16 cellular contexts compared by ENCODE assay signal in the genomic region with DNA sequence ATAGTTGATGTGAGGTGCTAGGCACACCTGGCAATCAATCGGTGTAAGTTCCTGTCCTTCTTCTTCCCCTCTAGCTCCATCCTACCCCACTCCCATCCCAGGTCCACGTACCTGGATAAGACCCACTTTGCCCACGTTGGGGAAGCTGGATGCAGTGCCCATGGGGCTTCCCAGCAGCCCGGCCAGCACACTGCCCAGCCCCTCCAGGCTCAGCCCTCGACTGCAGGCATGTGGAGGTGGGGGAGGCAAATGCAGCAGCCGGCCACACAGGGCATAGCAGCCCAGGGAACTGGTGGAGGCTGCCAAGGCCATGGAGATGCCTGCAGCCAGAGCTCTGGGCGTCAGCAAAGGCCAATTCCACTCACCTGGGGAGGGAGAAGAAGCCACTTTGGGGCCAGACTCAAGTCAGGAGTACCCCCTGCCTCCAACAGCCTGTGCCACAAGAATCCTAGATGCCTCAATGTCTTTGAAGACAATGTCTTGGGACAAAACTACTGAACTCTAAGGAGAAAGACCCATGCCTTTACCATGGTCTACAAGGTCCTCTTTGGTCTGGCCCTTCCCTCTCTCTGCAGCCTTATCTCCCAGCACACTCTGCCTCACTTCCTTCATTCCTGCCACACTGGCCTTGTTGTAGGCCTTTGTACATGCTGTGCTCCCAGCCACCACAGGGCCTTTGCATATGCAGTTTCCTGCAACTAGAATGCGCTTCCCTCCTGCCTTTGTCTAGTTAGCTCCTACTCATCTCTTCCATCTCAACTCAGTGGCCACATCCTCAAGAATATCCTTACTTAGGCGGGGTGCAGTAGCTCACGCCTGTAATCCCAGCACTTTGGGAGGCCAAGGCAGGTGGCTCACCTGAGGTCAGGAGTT. TPM values are rescaled to one million over a fixed set of nuclear protein-coding genes. Genes with fewer than 3 reads are reported as not detected.
DNase-seq lines count a peak whose midpoint lies in the region; ATAC-seq, FAIRE-seq and TF ChIP-seq lines count a peak whose summit lies in the region.
"Had no signal": no experiment of that assay in that cellular context is flagged by ENCODE, and none has a peak within 500 bp of the region (broad histone marks: within the 10 kb centered on the region; RNA-seq: fewer than 3 reads in every experiment).

No MANE protein-coding gene starts in this region.

- H3K36me3 ChIP-seq in H7 (replicated peaks; ENCODE audit: control insufficient read depth, insufficient read depth, low read length) = no peaks in the 10 kb centered on the region
- no peaks in the 10 kb centered on the region for H3K36me3 ChIP-seq in IMR-90 (ENCODE audit: control insufficient read depth, insufficient read depth, low read length)
- H3K36me3 ChIP-seq in K562 (ENCODE audit: control insufficient read depth, insufficient read depth, low read length) = no peaks in the 10 kb centered on the region
- no peaks in the 10 kb centered on the region for H3K36me3 ChIP-seq in pancreas
- H3K36me3 ChIP-seq: BE2C had no signal

- H3K14ac ChIP-seq in IMR-90 (replicated peaks; ENCODE audit: low read depth, low read length) = no peak overlapping the region

- H3K4me3 Mint-ChIP-seq in neural crest cell = peak overlapping the region; percentile 20
- H3K4me3 Mint-ChIP-seq: CD4-positive, alpha-beta memory T cell had no signal

- no peak overlapping the region for H4K8ac ChIP-seq in IMR-90 (ENCODE audit: low read depth in 2 of 2, low read length in 2 of 2)

- H4K20me1 ChIP-seq in IMR-90 (ENCODE audit: insufficient read depth, low read length) (no peaks in the 10 kb centered on the region; the same call in 1 of the 2 replicates), K562 (replicated peaks; ENCODE audit: control insufficient read depth, insufficient read depth, low read length) (no peaks in the 10 kb centered on the region)

- H3K79me1 ChIP-seq in IMR-90 (ENCODE audit: low read depth in 1 of 2, low read length in 2 of 2) = peaks cover 0 to 7% of the 10 kb centered on the region in 2 experiments; a peak in 1 of 4 replicates

- TF ChIP-seq CTCF in IMR-90 (conservative IDR thresholded peaks at IDR 0.05; ENCODE audit: low read depth, low read length) = no peak
- TF ChIP-seq CTCF in K562 (IDR thresholded peaks at IDR 0.05 in 2 of 3, conservative IDR thresholded peaks at IDR 0.05 in 1 of 3; ENCODE audit: insufficient read depth in 2 of 3, low read depth in 1 of 3, low read length in 3 of 3) = no peak
- no peak for TF ChIP-seq CTCF in neural crest cell (conservative IDR thresholded peaks at IDR 0.05)
- TF ChIP-seq CTCF in pancreas (IDR thresholded peaks at IDR 0.05) = no peak

- no peak for TF ChIP-seq EP300 in K562 (IDR thresholded peaks at IDR 0.05; ENCODE audit: low read length)

- H2BK20ac ChIP-seq in IMR-90 (ENCODE audit: low read depth, low read length) = no peak overlapping the region

- in situ Hi-C loops in IMR-90 (cut with MboI; ENCODE audit: low sequenced_read_pairs) = no loop called here
- in situ Hi-C loops in K562 (cut with MboI) = no loop called here

- H3K56ac ChIP-seq in IMR-90 (ENCODE audit: extremely low read depth, insufficient read depth, low read length) = no peak overlapping the region

- H4K91ac ChIP-seq in IMR-90 (ENCODE audit: insufficient read depth, low read depth, low read length) = no peak overlapping the region

- no peak overlapping the region for H3K4me3 ChIP-seq in H7 (ENCODE audit: insufficient read depth, low read depth, low read length)
- H3K4me3 ChIP-seq in IMR-90 (ENCODE audit: insufficient read depth, low read depth, low read length) = no peak overlapping the region
- no peak overlapping the region for H3K4me3 ChIP-seq in K562
- H3K4me3 ChIP-seq in pancreas = no peak overlapping the region
- H3K4me3 ChIP-seq: A549 had no signal

- no peak overlapping the region for H2BK120ac ChIP-seq in IMR-90 (ENCODE audit: low read depth, low read length)

- H3K9me1 ChIP-seq in IMR-90 (ENCODE audit: insufficient read depth, low read length) (no peaks in the 10 kb centered on the region; the same call in 1 of the 2 replicates), K562 (ENCODE audit: control insufficient read depth, insufficient read depth, low read length) (no peaks in the 10 kb centered on the region)

- H4K5ac ChIP-seq in IMR-90 (ENCODE audit: low read depth, low read length) = no peak overlapping the region

- H3K27ac Mint-ChIP-seq in neural crest cell (ENCODE audit: unreplicated experiment) = no peak overlapping the region

- BruUV-seq in IMR-90 (replicated peaks; lab: Mats Ljungman, UMichigan) = no TSS peak
- BruUV-seq in K562 (replicated peaks; lab: Mats Ljungman, UMichigan) = no TSS peak

- dilution Hi-C loops in IMR-90 (cut with HindIII; ENCODE audit: low sequenced_read_pairs, unreplicated experiment) = no loop called here

- no peak overlapping the region for H2AFZ ChIP-seq in IMR-90 (replicated peaks; ENCODE audit: low read length, poor library complexity)
- H2AFZ ChIP-seq in K562 (ENCODE audit: low read depth, low read length) = no peak overlapping the region

- H3K23ac ChIP-seq in IMR-90 (ENCODE audit: low read depth, low read length) = no peak overlapping the region

- H3K4ac ChIP-seq in IMR-90 (ENCODE audit: low read depth, low read length) = no peak overlapping the region

- H3K4me2 ChIP-seq in IMR-90 (ENCODE audit: low read depth, low read length) = no peak overlapping the region
- H3K4me2 ChIP-seq in K562 (ENCODE audit: insufficient read depth, low read length) = no peak overlapping the region
- H3K4me2 ChIP-seq: A549 had no signal

- peaks cover 10% of the 10 kb centered on the region for H3K4me1 Mint-ChIP-seq in neural crest cell

- peak overlapping the region; percentile 32 for H2AK9ac ChIP-seq in IMR-90 (replicated peaks; ENCODE audit: low read depth, low read length, poor library complexity)

- TF ChIP-seq POLR2A in IMR-90 (IDR thresholded peaks at IDR 0.05; ENCODE audit: low read depth, low read length) (no peak), K562 (conservative IDR thresholded peaks at IDR 0.05) (no peak)

- H3K27ac ChIP-seq in IMR-90 (ENCODE audit: insufficient read depth, low read length) = no peak overlapping the region
- H3K27ac ChIP-seq in K562 (ENCODE audit: extremely low read depth, low read depth, low read length) = no peak overlapping the region
- H3K27ac ChIP-seq in pancreas = no peak overlapping the region
- H3K27ac ChIP-seq: A549, C4-2B had no signal

- H3K9me3 ChIP-seq in IMR-90 (ENCODE audit: control insufficient read depth, insufficient read depth, low read length) = no peaks in the 10 kb centered on the region
- H3K9me3 ChIP-seq in K562 (replicated peaks; ENCODE audit: control insufficient read depth, insufficient read depth, low read depth, low read length) = no peaks in the 10 kb centered on the region
- H3K9me3 ChIP-seq in pancreas = no peaks in the 10 kb centered on the region
- H3K9me3 ChIP-seq: A549, BE2C had no signal

- no peaks in the 10 kb centered on the region for H3K9me3 Mint-ChIP-seq in neural crest cell

- H2BK15ac ChIP-seq in IMR-90 (ENCODE audit: low read depth, low read length) = no peak overlapping the region

- FAIRE-seq in K562 (lab: Jason Lieb, UNC) (no peak), pancreas (lab: Jason Lieb, UNC) (no peak)
- FAIRE-seq: A549, G401.6, GM12891 had no signal

- H3K36me3 Mint-ChIP-seq in neural crest cell (ENCODE audit: low read depth) = no peaks in the 10 kb centered on the region

- H3K79me2 ChIP-seq in K562 (ENCODE audit: control insufficient read depth, insufficient read depth, low read length) = no peaks in the 10 kb centered on the region

- no peak overlapping the region for H3K9ac ChIP-seq in IMR-90 (ENCODE audit: low read depth, low read length)
- no peak overlapping the region for H3K9ac ChIP-seq in K562 (ENCODE audit: insufficient read depth in 1 of 2, low read depth in 2 of 2, low read length in 2 of 2)

- CTCF ChIA-PET in IMR-90 (lab: Yijun Ruan, JAX) = no interaction called here
- CTCF ChIA-PET in K562 (lab: Yijun Ruan, JAX; ENCODE audit: low intra/inter-chr PET ratio) = no interaction called here

- ATAC-seq in IMR-90 (ENCODE audit: low read depth) (no peak), K562 (no peak), GM21381 (IDR thresholded peaks at IDR 0.05; ENCODE audit: unreplicated experiment) (no peak), pancreas (no peak)
- ATAC-seq: A549, HCT116 had no signal

- no peaks in the 10 kb centered on the region for H3K27me3 Mint-ChIP-seq in neural crest cell (ENCODE audit: low read depth)
- H3K27me3 Mint-ChIP-seq: CD4-positive, alpha-beta memory T cell had no signal

- intact Hi-C loops in IMR-90 (cut with micrococcal nuclease) (no loop called here), K562 (cut with micrococcal nuclease) (no loop called here), pancreas (cut with DNase I) (loop anchor here in 1 of 3 donors (10.0 kb wide), 1 partner anchor 140 kb away; a partner anchor contains a TSS)

- DNase-seq in H7 (peak; percentile 25), IMR-90 (no peak), K562 (ENCODE audit: extremely low read depth in 1 of 4, low spot score in 3 of 4) (no peak), neural crest cell (ENCODE audit: low read depth, low spot score) (no peak), pancreas (no peak), RKO (ENCODE audit: low spot score) (no peak)
- DNase-seq: BE2C; CD4-positive, alpha-beta memory T cell; DMS79 treated with DMSO at 0.1 percent for 48 hours; EL had no signal

- no peak overlapping the region for H2AK5ac ChIP-seq in IMR-90 (ENCODE audit: low read depth, low read length)

- no peak overlapping the region for H3K18ac ChIP-seq in IMR-90 (ENCODE audit: low read depth, low read length)

- WGBS in IMR-90 (ENCODE audit: extremely low coverage in 2 of 2, insufficient read length in 1 of 2), 2 experiments = no CpG with 5 or more reads among the region's 10 CpGs
- 40% methylated on average over 7 of the region's 10 CpGs for WGBS in K562 (ENCODE audit: insufficient coverage, low coverage, missing lambda C conversion rate)
- WGBS in pancreas, 2 donors = 77 to 85% methylated on average over 10 of the region's 10 CpGs

- POLR2A ChIA-PET in IMR-90 (lab: Charles Lee; ENCODE audit: unreplicated experiment) = no interaction called here
- POLR2A ChIA-PET in K562 (lab: Yijun Ruan, JAX) = interaction anchor here (1.3 kb wide), 1 partner anchor 12 kb away, joined by 3 read pairs; no protein-coding TSS in a partner anchor

- no peak overlapping the region for H2BK5ac ChIP-seq in IMR-90 (ENCODE audit: low read depth, low read length, poor library complexity, severe bottlenecking)

- peaks cover 1% of the 10 kb centered on the region; the same call in 1 of the 2 replicates for H3K27me3 ChIP-seq in H7 (ENCODE audit: control insufficient read depth, insufficient read depth, low read length)
- no peaks in the 10 kb centered on the region for H3K27me3 ChIP-seq in IMR-90 (ENCODE audit: control insufficient read depth, insufficient read depth, low read length)
- H3K27me3 ChIP-seq in K562 (ENCODE audit: control insufficient read depth in 2 of 2, insufficient read depth in 2 of 2, low read length in 2 of 2) = no peaks in the 10 kb centered on the region
- no peaks in the 10 kb centered on the region for H3K27me3 ChIP-seq in pancreas
- H3K27me3 ChIP-seq: BE2C had no signal

- H3K4me1 ChIP-seq in IMR-90 (ENCODE audit: control insufficient read depth, insufficient read depth, low read length) (no peaks in the 10 kb centered on the region), K562 (replicated peaks in 1 of 2; ENCODE audit: control insufficient read depth in 2 of 2, insufficient read depth in 2 of 2, low read length in 2 of 2) (peaks cover 6 to 8% of the 10 kb centered on the region in 2 experiments; a peak in 4 of 5 replicates), pancreas (no peaks in the 10 kb centered on the region)
- H3K4me1 ChIP-seq: BE2C had no signal

- no peak for TF ChIP-seq RAD21 in IMR-90 (IDR thresholded peaks at IDR 0.05; ENCODE audit: low read length)
- TF ChIP-seq RAD21 in K562 (CRISPR knock-in tag; conservative IDR thresholded peaks at IDR 0.05 in 1 of 2, IDR thresholded peaks at IDR 0.05 in 1 of 2) = no peak

RNA-seq across cellular contexts. Expression of a gene that starts 4.5 kb away (rescaled TPM):
- total RNA-seq in H7 (2014; rRNA removed; shearing (Covaris generic)) = not detected in 2 replicates
- total RNA-seq in IMR-90 (2012; rRNA removed) = under 0.01 and 0.18 TPM in 2 replicates
- 0.43 and 0.65 TPM in 2 replicates for polyA plus RNA-seq in IMR-90 (2012; rRNA removed)
- 0.04 and 0.13 TPM in 2 replicates for polyA plus RNA-seq in IMR-90 (2012; cell fraction: cytosol; rRNA removed)
- polyA plus RNA-seq in IMR-90 (2012; cell fraction: nucleus; rRNA removed; ENCODE audit: low replicate concordance) = 6.7 and 8.4 TPM in 2 replicates
- total RNA-seq in K562 (2011; cell fraction: chromatin; rRNA removed; ENCODE audit: low replicate concordance) = 2.7 and 4.7 TPM in 2 replicates
- 2.0 and 3.6 TPM in 2 replicates for total RNA-seq in K562 (2011; cell fraction: nucleolus; rRNA removed)
- 3.9 and 5.8 TPM in 2 replicates for total RNA-seq in K562 (2011; cell fraction: nucleoplasm; rRNA removed)
- total RNA-seq in K562 (2014; rRNA removed) = 0.27 TPM in 1 of 2 replicates, not detected in the other
- total RNA-seq in K562 (2014; rRNA removed; fragmentation: Illumina TruSeq; extraction: Trizol) = 0.06 and 0.11 TPM in 2 replicates
- 0.19 and 0.22 TPM in 2 replicates for total RNA-seq in K562 (2015; rRNA removed; fragmentation: Illumina TruSeq; extraction: Trizol)
- 0.60 and 0.64 TPM in 2 replicates for total RNA-seq in K562 (2021)
- 0.25 and 0.65 TPM in 2 replicates for polyA plus RNA-seq in K562 (2011; rRNA removed)
- polyA plus RNA-seq in K562 (2011; cell fraction: cytosol; rRNA removed) = 0.09 and 0.22 TPM in 2 replicates
- 2.5 and 3.6 TPM in 2 replicates for polyA plus RNA-seq in K562 (2011; cell fraction: nucleus; rRNA removed)
- polyA plus RNA-seq in K562 (2012) = 0.36 and 0.96 TPM in 2 replicates
- 0.14 and 0.16 TPM in 2 replicates for polyA plus RNA-seq in K562 (2014; fragmentation: Illumina TruSeq; extraction: Trizol)
- polyA plus RNA-seq in K562 (2014; fragmentation: Nextera tagmentation; extraction: Ambion mirVana) = under 1 TPM; 0.06 to 0.07 TPM
- polyA plus RNA-seq in K562 (2014; rRNA removed) = 0.07 TPM in 1 of 2 replicates, not detected in the other
- polyA minus RNA-seq in K562 (2011; rRNA and poly(A)+ RNA removed) = 0.21 and 0.33 TPM in 2 replicates
- not detected in 2 replicates for polyA minus RNA-seq in K562 (2011; cell fraction: cytosol; rRNA and poly(A)+ RNA removed)
- 0.54 and 0.56 TPM in 2 replicates for polyA minus RNA-seq in K562 (2011; cell fraction: nucleus; rRNA and poly(A)+ RNA removed)
- 0.34 and 1.5 TPM in 2 replicates for total RNA-seq in neural crest cell
- 1 to 10 TPM in 1 of 6 donors, under 1 TPM in 5; 0.16 to 2.4 (median 0.68) TPM for total RNA-seq in pancreas
- polyA plus RNA-seq in pancreas = 1 to 10 TPM; 1.8 to 3.0 TPM
- polyA plus RNA-seq: CD4-positive, alpha-beta memory T cell had no signal

RNA-seq across cellular contexts. Expression of a gene that starts 4.7 kb away (rescaled TPM):
- 22.0 and 22.7 TPM in 2 replicates for total RNA-seq in H7 (2014; rRNA removed; shearing (Covaris generic))
- total RNA-seq in IMR-90 (2012; rRNA removed) (15.3 and 23.1 TPM in 2 replicates), K562 (2014; rRNA removed) (9.0 and 13.8 TPM in 2 replicates), K562 (2014; rRNA removed; fragmentation: Illumina TruSeq; extraction: Trizol) (13.6 and 13.9 TPM in 2 replicates), K562 (2015; rRNA removed; fragmentation: Illumina TruSeq; extraction: Trizol) (10.6 and 10.7 TPM in 2 replicates), K562 (2021) (9.7 and 12.2 TPM in 2 replicates), neural crest cell (23.5 and 26.8 TPM in 2 replicates), pancreas (1 to 10 TPM; 3.9 to 8.7 (median 7.4) TPM)
- polyA plus RNA-seq in IMR-90 (2012; rRNA removed) (11.9 and 12.5 TPM in 2 replicates), K562 (2011; rRNA removed) (18.9 and 19.8 TPM in 2 replicates), K562 (2014; fragmentation: Illumina TruSeq; extraction: Trizol) (15.6 and 15.8 TPM in 2 replicates), K562 (2014; fragmentation: Nextera tagmentation; extraction: Ambion mirVana) (10 to 100 TPM; 16.5 to 23.7 TPM), K562 (2014; rRNA removed) (9.3 and 11.6 TPM in 2 replicates), pancreas (1 to 10 TPM; 4.1 to 4.2 TPM)
- polyA plus RNA-seq in IMR-90 (2012; cell fraction: cytosol; rRNA removed) = 6.0 and 11.9 TPM in 2 replicates
- 2.5 and 9.5 TPM in 2 replicates for polyA plus RNA-seq in IMR-90 (2012; cell fraction: nucleus; rRNA removed; ENCODE audit: low replicate concordance)
- total RNA-seq in K562 (2011; cell fraction: chromatin; rRNA removed; ENCODE audit: low replicate concordance) = 14.9 and 15.2 TPM in 2 replicates
- 8.8 and 9.3 TPM in 2 replicates for total RNA-seq in K562 (2011; cell fraction: nucleolus; rRNA removed)
- 14.0 and 18.3 TPM in 2 replicates for total RNA-seq in K562 (2011; cell fraction: nucleoplasm; rRNA removed)
- 16.7 and 18.2 TPM in 2 replicates for polyA plus RNA-seq in K562 (2011; cell fraction: cytosol; rRNA removed)
- 6.4 and 6.7 TPM in 2 replicates for polyA plus RNA-seq in K562 (2011; cell fraction: nucleus; rRNA removed)
- 10.7 and 11.7 TPM in 2 replicates for polyA plus RNA-seq in K562 (2012)
- 26.7 and 35.3 TPM in 2 replicates for polyA minus RNA-seq in K562 (2011; rRNA and poly(A)+ RNA removed)
- polyA minus RNA-seq in K562 (2011; cell fraction: cytosol; rRNA and poly(A)+ RNA removed) = 11.5 and 18.6 TPM in 2 replicates
- polyA minus RNA-seq in K562 (2011; cell fraction: nucleus; rRNA and poly(A)+ RNA removed) = 6.9 and 10.7 TPM in 2 replicates

RNA-seq across cellular contexts. Expression of a gene that starts 11.4 kb away (rescaled TPM):
- 27.7 and 33.2 TPM in 2 replicates for total RNA-seq in H7 (2014; rRNA removed; shearing (Covaris generic))
- total RNA-seq in IMR-90 (2012; rRNA removed) = 11.1 and 11.9 TPM in 2 replicates
- 29.2 and 31.9 TPM in 2 replicates for polyA plus RNA-seq in IMR-90 (2012; rRNA removed)
- 43.8 and 49.1 TPM in 2 replicates for polyA plus RNA-seq in IMR-90 (2012; cell fraction: cytosol; rRNA removed)
- 63.8 and 73.9 TPM in 2 replicates for polyA plus RNA-seq in IMR-90 (2012; cell fraction: nucleus; rRNA removed; ENCODE audit: low replicate concordance)
- 15.9 and 42.4 TPM in 2 replicates for total RNA-seq in K562 (2011; cell fraction: chromatin; rRNA removed; ENCODE audit: low replicate concordance)
- total RNA-seq in K562 (2011; cell fraction: nucleolus; rRNA removed) = 40.1 and 42.0 TPM in 2 replicates
- 29.1 and 32.6 TPM in 2 replicates for total RNA-seq in K562 (2011; cell fraction: nucleoplasm; rRNA removed)
- total RNA-seq in K562 (2014; rRNA removed) = 30.5 and 32.2 TPM in 2 replicates
- 16.3 and 17.4 TPM in 2 replicates for total RNA-seq in K562 (2014; rRNA removed; fragmentation: Illumina TruSeq; extraction: Trizol)
- 22.3 and 23.3 TPM in 2 replicates for total RNA-seq in K562 (2015; rRNA removed; fragmentation: Illumina TruSeq; extraction: Trizol)
- 51.6 and 53.5 TPM in 2 replicates for total RNA-seq in K562 (2021)
- polyA plus RNA-seq in K562 (2011; rRNA removed) = 27.0 and 33.6 TPM in 2 replicates
- polyA plus RNA-seq in K562 (2011; cell fraction: cytosol; rRNA removed) = 37.6 and 54.6 TPM in 2 replicates
- 53.3 and 68.5 TPM in 2 replicates for polyA plus RNA-seq in K562 (2011; cell fraction: nucleus; rRNA removed)
- polyA plus RNA-seq in K562 (2012) = 46.6 and 49.9 TPM in 2 replicates
- polyA plus RNA-seq in K562 (2014; fragmentation: Illumina TruSeq; extraction: Trizol) = 30.4 and 38.0 TPM in 2 replicates
- 10 to 100 TPM in 1 of 2 experiments, 1 to 10 TPM in 1; 9.9 to 21.9 TPM for polyA plus RNA-seq in K562 (2014; fragmentation: Nextera tagmentation; extraction: Ambion mirVana)
- 35.9 and 39.8 TPM in 2 replicates for polyA plus RNA-seq in K562 (2014; rRNA removed)
- polyA minus RNA-seq in K562 (2011; rRNA and poly(A)+ RNA removed) = 13.7 and 15.0 TPM in 2 replicates
- 10.4 and 13.8 TPM in 2 replicates for polyA minus RNA-seq in K562 (2011; cell fraction: cytosol; rRNA and poly(A)+ RNA removed)
- 7.1 and 9.6 TPM in 2 replicates for polyA minus RNA-seq in K562 (2011; cell fraction: nucleus; rRNA and poly(A)+ RNA removed)
- total RNA-seq in neural crest cell = 39.9 and 42.1 TPM in 2 replicates
- total RNA-seq in pancreas = 10 to 100 TPM; 20.1 to 32.9 (median 26.1) TPM
- polyA plus RNA-seq in pancreas = 10 to 100 TPM; 23.6 to 28.0 TPM

RNA-seq across cellular contexts. Expression of a gene that starts 12.8 kb away (rescaled TPM):
- 60.2 and 64.5 TPM in 2 replicates for total RNA-seq in H7 (2014; rRNA removed; shearing (Covaris generic))
- 39.2 and 51.1 TPM in 2 replicates for total RNA-seq in IMR-90 (2012; rRNA removed)
- polyA plus RNA-seq in IMR-90 (2012; rRNA removed) = 45.1 and 45.2 TPM in 2 replicates
- polyA plus RNA-seq in IMR-90 (2012; cell fraction: cytosol; rRNA removed) = 29.0 and 35.1 TPM in 2 replicates
- 54.0 and 55.9 TPM in 2 replicates for polyA plus RNA-seq in IMR-90 (2012; cell fraction: nucleus; rRNA removed; ENCODE audit: low replicate concordance)
- 69.1 and 138 TPM in 2 replicates for total RNA-seq in K562 (2011; cell fraction: chromatin; rRNA removed; ENCODE audit: low replicate concordance)
- 103 and 107 TPM in 2 replicates for total RNA-seq in K562 (2011; cell fraction: nucleolus; rRNA removed)
- 90.0 and 101 TPM in 2 replicates for total RNA-seq in K562 (2011; cell fraction: nucleoplasm; rRNA removed)
- total RNA-seq in K562 (2014; rRNA removed) = 19.2 and 19.9 TPM in 2 replicates
- total RNA-seq in K562 (2014; rRNA removed; fragmentation: Illumina TruSeq; extraction: Trizol) = 13.2 and 16.0 TPM in 2 replicates
- 18.5 and 19.2 TPM in 2 replicates for total RNA-seq in K562 (2015; rRNA removed; fragmentation: Illumina TruSeq; extraction: Trizol)
- total RNA-seq in K562 (2021) = 32.1 TPM in 2 replicates
- polyA plus RNA-seq in K562 (2011; rRNA removed) = 40.1 and 40.6 TPM in 2 replicates
- polyA plus RNA-seq in K562 (2011; cell fraction: cytosol; rRNA removed) = 39.4 and 45.9 TPM in 2 replicates
- polyA plus RNA-seq in K562 (2011; cell fraction: nucleus; rRNA removed) = 94.6 and 99.4 TPM in 2 replicates
- polyA plus RNA-seq in K562 (2012) = 23.0 and 32.5 TPM in 2 replicates
- 20.5 and 22.1 TPM in 2 replicates for polyA plus RNA-seq in K562 (2014; fragmentation: Illumina TruSeq; extraction: Trizol)
- polyA plus RNA-seq in K562 (2014; fragmentation: Nextera tagmentation; extraction: Ambion mirVana) = 10 to 100 TPM in 1 of 2 experiments, 1 to 10 TPM in 1; 4.9 to 22.6 TPM
- polyA plus RNA-seq in K562 (2014; rRNA removed) = 18.7 and 19.2 TPM in 2 replicates
- polyA minus RNA-seq in K562 (2011; rRNA and poly(A)+ RNA removed) = 35.8 and 54.1 TPM in 2 replicates
- polyA minus RNA-seq in K562 (2011; cell fraction: cytosol; rRNA and poly(A)+ RNA removed) = 18.1 and 28.9 TPM in 2 replicates
- 38.9 and 61.0 TPM in 2 replicates for polyA minus RNA-seq in K562 (2011; cell fraction: nucleus; rRNA and poly(A)+ RNA removed)
- 84.6 and 86.0 TPM in 2 replicates for total RNA-seq in neural crest cell
- total RNA-seq in pancreas = 10 to 100 TPM; 38.7 to 59.4 (median 46.2) TPM
- polyA plus RNA-seq in pancreas = 10 to 100 TPM; 31.6 to 59.0 TPM

RNA-seq across cellular contexts. Expression of a gene that starts 41.3 kb away (rescaled TPM):
- 25.3 and 29.9 TPM in 2 replicates for total RNA-seq in H7 (2014; rRNA removed; shearing (Covaris generic))
- 21.9 and 25.5 TPM in 2 replicates for total RNA-seq in IMR-90 (2012; rRNA removed)
- 38.3 and 43.0 TPM in 2 replicates for polyA plus RNA-seq in IMR-90 (2012; rRNA removed)
- 37.3 and 38.0 TPM in 2 replicates for polyA plus RNA-seq in IMR-90 (2012; cell fraction: cytosol; rRNA removed)
- polyA plus RNA-seq in IMR-90 (2012; cell fraction: nucleus; rRNA removed; ENCODE audit: low replicate concordance) = 119 and 135 TPM in 2 replicates
- 42.0 and 82.9 TPM in 2 replicates for total RNA-seq in K562 (2011; cell fraction: chromatin; rRNA removed; ENCODE audit: low replicate concordance)
- total RNA-seq in K562 (2011; cell fraction: nucleolus; rRNA removed) = 50.0 and 55.0 TPM in 2 replicates
- total RNA-seq in K562 (2011; cell fraction: nucleoplasm; rRNA removed) = 42.8 and 47.7 TPM in 2 replicates
- total RNA-seq in K562 (2014; rRNA removed) = 29.8 and 37.3 TPM in 2 replicates
- total RNA-seq in K562 (2014; rRNA removed; fragmentation: Illumina TruSeq; extraction: Trizol) = 10.1 and 16.5 TPM in 2 replicates
- total RNA-seq in K562 (2015; rRNA removed; fragmentation: Illumina TruSeq; extraction: Trizol) = 21.6 and 22.7 TPM in 2 replicates
- 28.2 and 31.4 TPM in 2 replicates for total RNA-seq in K562 (2021)
- polyA plus RNA-seq in K562 (2011; rRNA removed) = 26.1 and 30.9 TPM in 2 replicates
- 39.1 and 58.4 TPM in 2 replicates for polyA plus RNA-seq in K562 (2011; cell fraction: cytosol; rRNA removed)
- 115 and 124 TPM in 2 replicates for polyA plus RNA-seq in K562 (2011; cell fraction: nucleus; rRNA removed)
- polyA plus RNA-seq in K562 (2012) = 24.2 and 33.2 TPM in 2 replicates
- polyA plus RNA-seq in K562 (2014; fragmentation: Illumina TruSeq; extraction: Trizol) = 28.9 and 33.0 TPM in 2 replicates
- 10 to 100 TPM in 1 of 2 experiments, 1 to 10 TPM in 1; 9.9 to 14.6 TPM for polyA plus RNA-seq in K562 (2014; fragmentation: Nextera tagmentation; extraction: Ambion mirVana)
- 26.0 and 33.3 TPM in 2 replicates for polyA plus RNA-seq in K562 (2014; rRNA removed)
- 17.4 and 22.6 TPM in 2 replicates for polyA minus RNA-seq in K562 (2011; rRNA and poly(A)+ RNA removed)
- 9.4 and 20.1 TPM in 2 replicates for polyA minus RNA-seq in K562 (2011; cell fraction: cytosol; rRNA and poly(A)+ RNA removed)
- polyA minus RNA-seq in K562 (2011; cell fraction: nucleus; rRNA and poly(A)+ RNA removed) = 21.3 and 28.5 TPM in 2 replicates
- total RNA-seq in neural crest cell = 26.6 and 30.1 TPM in 2 replicates
- total RNA-seq in pancreas = 10 to 100 TPM; 18.9 to 28.2 (median 23.6) TPM
- 10 to 100 TPM; 39.0 to 66.9 TPM for polyA plus RNA-seq in pancreas
